Comparison of ENCODE assay signal across 14 cellular contexts in the genomic region with DNA sequence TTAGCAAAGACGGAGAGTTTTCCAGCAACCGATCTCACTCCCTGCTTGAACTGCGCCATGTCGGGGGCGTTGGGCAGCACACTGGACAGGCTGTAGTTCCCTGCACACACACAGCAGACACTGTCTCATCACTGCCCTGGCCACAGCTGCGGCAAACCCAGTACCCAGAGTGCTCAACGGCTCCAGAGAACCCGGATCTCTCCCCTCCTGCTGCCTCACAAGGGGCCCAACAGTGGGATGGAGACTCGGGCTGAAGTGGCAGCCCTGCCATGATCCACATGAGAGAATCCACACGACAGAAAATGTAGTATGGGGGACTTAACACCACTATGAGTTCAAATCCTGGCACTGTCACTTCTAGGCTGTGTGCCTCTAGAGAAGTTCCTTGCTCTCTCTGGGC. TPM values are rescaled to one million over a fixed set of nuclear protein-coding genes. Genes with fewer than 3 reads are reported as not detected.
DNase-seq lines count a peak whose midpoint lies in the region; ATAC-seq and TF ChIP-seq lines count a peak whose summit lies in the region.
"Had no signal": no experiment of that assay in that cellular context is flagged by ENCODE, and none has a peak within 500 bp of the region (broad histone marks: within the 10 kb centered on the region; RNA-seq: fewer than 3 reads in every experiment).

No MANE protein-coding gene starts in this region.

- H3K27ac Mint-ChIP-seq in natural killer cell (peak overlapping the region; percentile 90 to 93), chondrocyte (ENCODE audit: unreplicated experiment) (peak overlapping the region; percentile 27), type B pancreatic cell (no peak overlapping the region)
- H3K27ac Mint-ChIP-seq in natural killer cell treated with Interleukin-12 subunit alpha and Interleukin-12 subunit beta and Interleukin-15 and Interleukin-18, amount 100 ng/mL, for 72 hours, result peak overlapping the region in 1 of 2 donors; percentile 68

- H3K9me3 Mint-ChIP-seq in natural killer cell (no peaks in the 10 kb centered on the region), chondrocyte (ENCODE audit: low read depth) (no peaks in the 10 kb centered on the region), type B pancreatic cell (no peaks in the 10 kb centered on the region)
- no peaks in the 10 kb centered on the region for H3K9me3 Mint-ChIP-seq in natural killer cell treated with Interleukin-12 subunit alpha and Interleukin-12 subunit beta and Interleukin-15 and Interleukin-18, amount 100 ng/mL, for 72 hours

- TF ChIP-seq CTCF in natural killer cell (IDR thresholded peaks at IDR 0.05) (no peak), chondrocyte (IDR thresholded peaks at IDR 0.05) (no peak), type B pancreatic cell (conservative IDR thresholded peaks at IDR 0.05) (no peak)

- ATAC-seq in natural killer cell, result no peak
- no peak for ATAC-seq in natural killer cell treated with Interleukin-12 subunit alpha and Interleukin-12 subunit beta and Interleukin-15 and Interleukin-18, amount 100 ng/mL, for 72 hours

- peaks cover 35 to 39% of the 10 kb centered on the region in 2 donors for H3K4me1 Mint-ChIP-seq in natural killer cell
- H3K4me1 Mint-ChIP-seq in natural killer cell treated with Interleukin-12 subunit alpha and Interleukin-12 subunit beta and Interleukin-15 and Interleukin-18, amount 100 ng/mL, for 72 hours (ENCODE audit: low read depth in 2 of 2), result peaks cover 30 to 33% of the 10 kb centered on the region in 2 donors
- no peaks in the 10 kb centered on the region for H3K4me1 Mint-ChIP-seq in chondrocyte (ENCODE audit: low read depth)
- H3K4me1 Mint-ChIP-seq in type B pancreatic cell (ENCODE audit: unreplicated experiment), result peaks cover 5% of the 10 kb centered on the region
- H3K4me1 Mint-ChIP-seq: CD4-positive, CD25-positive, alpha-beta regulatory T cell had no signal

- H3K36me3 Mint-ChIP-seq in natural killer cell (peaks cover 8% of the 10 kb centered on the region), chondrocyte (ENCODE audit: low read depth) (peaks cover 46% of the 10 kb centered on the region), type B pancreatic cell (peaks cover 14% of the 10 kb centered on the region)
- H3K36me3 Mint-ChIP-seq in natural killer cell treated with Interleukin-12 subunit alpha and Interleukin-12 subunit beta and Interleukin-15 and Interleukin-18, amount 100 ng/mL, for 72 hours, result peaks cover 9% of the 10 kb centered on the region

- DNase-seq in natural killer cell (no peak), chondrocyte (ENCODE audit: low spot score) (no peak), posterior vena cava (ENCODE audit: low spot score) (peak; percentile 45), type B pancreatic cell (ENCODE audit: extremely low spot score, unreplicated experiment) (no peak), amygdala (lab: John Stamatoyannopoulos, UW) (no peak), NCI-H2171 treated with DMSO at 0.1 percent for 48 hours (lab: John Stamatoyannopoulos, UW) (no peak)
- no peak for DNase-seq in natural killer cell treated with Interleukin-12 subunit alpha and Interleukin-12 subunit beta and Interleukin-15 and Interleukin-18, amount 100 ng/mL, for 72 hours (ENCODE audit: low spot score)
- DNase-seq: CD4-positive, CD25-positive, alpha-beta regulatory T cell; KG1; MM.1S; NCI-H2227 treated with DMSO at 0.1 percent for 48 hours; NCI-H526 treated with DMSO at 0.1 percent for 48 hours; PC-9; Right ventricle myocardium superior had no signal

- H3K27me3 Mint-ChIP-seq in natural killer cell (ENCODE audit: low read depth in 2 of 2) (no peaks in the 10 kb centered on the region), chondrocyte (ENCODE audit: low read depth) (no peaks in the 10 kb centered on the region), type B pancreatic cell (no peaks in the 10 kb centered on the region)
- H3K27me3 Mint-ChIP-seq in natural killer cell treated with Interleukin-12 subunit alpha and Interleukin-12 subunit beta and Interleukin-15 and Interleukin-18, amount 100 ng/mL, for 72 hours, result no peaks in the 10 kb centered on the region
- H3K27me3 Mint-ChIP-seq: CD4-positive, CD25-positive, alpha-beta regulatory T cell had no signal

- H3K4me3 Mint-ChIP-seq in natural killer cell, result no peak overlapping the region
- H3K4me3 Mint-ChIP-seq in natural killer cell treated with Interleukin-12 subunit alpha and Interleukin-12 subunit beta and Interleukin-15 and Interleukin-18, amount 100 ng/mL, for 72 hours, result no peak overlapping the region
- H3K4me3 Mint-ChIP-seq in chondrocyte (ENCODE audit: unreplicated experiment), result no peak overlapping the region
- no peak overlapping the region for H3K4me3 Mint-ChIP-seq in type B pancreatic cell
- H3K4me3 Mint-ChIP-seq: CD4-positive, CD25-positive, alpha-beta regulatory T cell had no signal

- intact Hi-C loops in natural killer cell (cut with micrococcal nuclease) (loop anchor here (1.0 kb wide), 1 partner anchor 58 kb away; a partner anchor contains a TSS), posterior vena cava (cut with DNase I) (loop anchor here in 1 of 2 donors (10.0 kb wide), 1 partner anchor 134 kb away; no protein-coding TSS in a partner anchor)

RNA-seq across cellular contexts. Expression of a gene that starts 58.0 kb away (rescaled TPM):
- 10 to 100 TPM; 46.3 to 58.0 (median 53.8) TPM for total RNA-seq in natural killer cell
- total RNA-seq in natural killer cell treated with Interleukin-12 subunit alpha and Interleukin-12 subunit beta and Interleukin-15 and Interleukin-18, amount 100 ng/mL, for 72 hours, result 10 to 100 TPM; 28.3 to 50.4 TPM
- 79.6 to 88.1 TPM (median 80.8 TPM) in 3 replicates for total RNA-seq in chondrocyte
- 10 to 100 TPM; 36.9 to 53.0 TPM for total RNA-seq in posterior vena cava
- 29.3 and 34.6 TPM in 2 replicates for total RNA-seq in type B pancreatic cell (ENCODE audit: low replicate concordance)
